21 cellular contexts compared by ENCODE assay signal in the genomic region with DNA sequence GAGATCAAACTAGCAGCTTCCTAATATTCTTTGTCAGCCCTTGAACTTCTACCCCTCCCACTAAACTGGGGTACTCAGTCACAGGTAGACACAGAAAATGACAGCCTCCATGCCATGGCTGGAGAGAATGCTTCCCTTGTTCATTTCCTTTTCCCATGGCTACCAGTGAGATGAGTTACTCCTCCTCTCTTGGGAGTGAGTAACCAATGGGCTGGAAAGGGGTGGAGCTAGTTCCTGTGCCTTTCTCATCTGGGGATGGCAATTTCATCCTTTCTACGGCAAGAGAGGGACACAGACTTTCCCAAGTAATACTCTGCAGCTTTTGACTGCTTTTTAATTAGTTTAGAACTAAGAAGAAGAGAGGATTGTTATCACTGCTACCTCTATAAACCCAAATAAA.
DNase-seq lines count a peak whose midpoint lies in the region; TF ChIP-seq lines count a peak whose summit lies in the region.
"Had no signal": no experiment of that assay in that cellular context is flagged by ENCODE, and none has a peak within 500 bp of the region (broad histone marks: within the 10 kb centered on the region; RNA-seq: fewer than 3 reads in every experiment).

No MANE protein-coding gene starts in this region.

- DNase-seq in COLO829 (ENCODE audit: low spot score) (peak; percentile 50), H9 (peak; percentile 45), amniotic epithelial cell (ENCODE audit: low read depth) (peak; percentile 20), left kidney (ENCODE audit: low read depth, low spot score) (peak; percentile 55), cardiac septum (ENCODE audit: low spot score) (no peak), NCI-H748 (lab: John Stamatoyannopoulos, UW; ENCODE audit: unreplicated experiment) (no peak)
- DNase-seq in activated CD4-positive, CD25-positive, alpha-beta regulatory T cell treated with anti-CD3 and anti-CD28 coated beads, Interleukin-2, amount 50 U/mL, for 72 hours = no peak
- DNase-seq in effector CD4-positive, alpha-beta T cell = no peak
- DNase-seq: activated CD4-positive, alpha-beta T cell treated with anti-CD3 and anti-CD28 coated beads for 36 hours; activated CD8-positive, alpha-beta memory T cell treated with anti-CD3 and anti-CD28 coated beads, Interleukin-2, amount 50 U/mL, for 4 hours; activated gamma-delta T cell treated with Interleukin-2 at 50 U/mL for 16 hours; amygdala; C1 segment of cervical spinal cord; DMS153; midbrain; NCI-H187; NCI-H446; PC-9; retina had no signal

- no peaks in the 10 kb centered on the region for H4K20me1 ChIP-seq in H9 (ENCODE audit: control insufficient read depth, insufficient read depth, insufficient read length)

- H3K27me3 Mint-ChIP-seq in H9 (ENCODE audit: low read depth) = no peaks in the 10 kb centered on the region
- H3K27me3 Mint-ChIP-seq: activated CD4-positive, alpha-beta T cell treated with anti-CD3 and anti-CD28 coated beads for 36 hours; stimulated activated memory B cell treated with anti-CD40 and anti-IgM and Interleukin-4, amounts not matched to agents 10 μg/mL and 1 μg/mL and 100 μg/mL, for 72 hours had no signal

- H2BK15ac ChIP-seq in H9 (ENCODE audit: low read depth, low read length) = no peak overlapping the region

- no peak overlapping the region for H2BK20ac ChIP-seq in H9 (ENCODE audit: low read depth, low read length, poor library complexity, severe bottlenecking)

- WGBS in H9 (ENCODE audit: extremely low coverage, insufficient read length, low lambda C conversion rate) = no CpG with 5 or more reads among the region's 1 CpG

- no peak overlapping the region for H3K27ac ChIP-seq in H9 (ENCODE audit: insufficient read length, low read depth, low read length)
- H3K27ac ChIP-seq: PC-9, thoracic aorta had no signal

- no peak overlapping the region for H4K5ac ChIP-seq in H9 (ENCODE audit: insufficient read length, low read depth, low read length)

- no peaks in the 10 kb centered on the region for H3K27me3 ChIP-seq in H9 (ENCODE audit: insufficient read depth, low read length)

- no peak overlapping the region for H4K91ac ChIP-seq in H9 (ENCODE audit: insufficient read length, low read depth, low read length)

- intact Hi-C loops in cardiac septum (cut with DNase I) = no loop called here

- no peaks in the 10 kb centered on the region; the same call in 1 of the 2 replicates for H3K4me1 ChIP-seq in H9 (ENCODE audit: insufficient read depth, low read length)

- H3K23ac ChIP-seq in H9 (ENCODE audit: insufficient read length, low read depth, low read length) = no peak overlapping the region

- H3K56ac ChIP-seq in H9 (ENCODE audit: insufficient read length, low read depth, low read length) = no peak overlapping the region

- no peak overlapping the region for H2AK5ac ChIP-seq in H9 (ENCODE audit: insufficient read length, low read length)

- H4K8ac ChIP-seq in H9 (replicated peaks; ENCODE audit: insufficient read length, low read depth, low read length) = no peak overlapping the region

- no peak overlapping the region for H2AFZ ChIP-seq in H9 (ENCODE audit: low read length)
- H2AFZ ChIP-seq: PC-9 had no signal

- H2BK120ac ChIP-seq in H9 (ENCODE audit: low read depth, low read length, poor library complexity, severe bottlenecking) = no peak overlapping the region

- H3K4me1 Mint-ChIP-seq in H9 = peaks cover 5 to 8% of the 10 kb centered on the region in 2 experiments; a peak in 3 of 4 replicates
- H3K4me1 Mint-ChIP-seq: activated CD4-positive, alpha-beta T cell treated with anti-CD3 and anti-CD28 coated beads for 36 hours; stimulated activated memory B cell treated with anti-CD40 and anti-IgM and Interleukin-4, amounts not matched to agents 10 μg/mL and 1 μg/mL and 100 μg/mL, for 72 hours had no signal

- no peak overlapping the region for H3K4me3 Mint-ChIP-seq in H9
- H3K4me3 Mint-ChIP-seq: activated CD4-positive, alpha-beta T cell treated with anti-CD3 and anti-CD28 coated beads for 36 hours; stimulated activated memory B cell treated with anti-CD40 and anti-IgM and Interleukin-4, amounts not matched to agents 10 μg/mL and 1 μg/mL and 100 μg/mL, for 72 hours had no signal

- H3K4ac ChIP-seq in H9 (ENCODE audit: low read depth, low read length) = no peak overlapping the region

- no peaks in the 10 kb centered on the region for H3K9me3 ChIP-seq in H9 (ENCODE audit: control insufficient read depth, low read depth, low read length)
- H3K9me3 ChIP-seq: thoracic aorta had no signal

- no peaks in the 10 kb centered on the region for H3K79me1 ChIP-seq in H9 (ENCODE audit: insufficient read depth, low read depth, low read length, poor library complexity, severe bottlenecking)

- H3K9ac ChIP-seq in H9 (ENCODE audit: extremely low read depth, insufficient read length, low read length) = no peak overlapping the region

- no peak overlapping the region for H2BK12ac ChIP-seq in H9 (ENCODE audit: insufficient read length, low read depth, low read length)

- no peak overlapping the region for H3K14ac ChIP-seq in H9 (ENCODE audit: insufficient read depth, low read length)

- H2BK5ac ChIP-seq in H9 (ENCODE audit: insufficient read length, low read length) = no peak overlapping the region

- H3K23me2 ChIP-seq in H9 (ENCODE audit: insufficient read length, low read depth, low read length, poor library complexity, severe bottlenecking) = no peaks in the 10 kb centered on the region

- no peak overlapping the region for H3K4me2 ChIP-seq in H9 (ENCODE audit: insufficient read depth, insufficient read length, low read length)
- H3K4me2 ChIP-seq: PC-9 had no signal

- H3K36me3 Mint-ChIP-seq in H9 (ENCODE audit: insufficient read depth in 1 of 3, low read depth in 3 of 3) = no peaks in the 10 kb centered on the region
- H3K36me3 Mint-ChIP-seq: stimulated activated memory B cell treated with anti-CD40 and anti-IgM and Interleukin-4, amounts not matched to agents 10 μg/mL and 1 μg/mL and 100 μg/mL, for 72 hours had no signal

- H3K27ac Mint-ChIP-seq in H9 = no peak overlapping the region
- H3K27ac Mint-ChIP-seq: activated CD4-positive, alpha-beta T cell treated with anti-CD3 and anti-CD28 coated beads for 36 hours; stimulated activated memory B cell treated with anti-CD40 and anti-IgM and Interleukin-4, amounts not matched to agents 10 μg/mL and 1 μg/mL and 100 μg/mL, for 72 hours had no signal

- H3T11ph ChIP-seq in H9 (ENCODE audit: low read length) = no peak overlapping the region

- H3K18ac ChIP-seq in H9 (ENCODE audit: insufficient read length, low read depth, low read length) = no peak overlapping the region

- no peaks in the 10 kb centered on the region for H3K9me3 Mint-ChIP-seq in H9

- no peaks in the 10 kb centered on the region for H3K79me2 ChIP-seq in H9 (ENCODE audit: insufficient read depth, low read length)

- TF ChIP-seq CTCF in H9 (conservative IDR thresholded peaks at IDR 0.05) = no peak

Comparison
In these comparisons a context has a peak if more than half of its experiments do, and no peak if none do; other contexts are left out.
1. DNase-seq: peak in COLO829 (single experiment), H9 (single experiment), amniotic epithelial cell (single experiment) and left kidney (single experiment); none in cardiac septum (single experiment), NCI-H748 (single experiment), activated CD4-positive, CD25-positive, alpha-beta regulatory T cell treated with anti-CD3 and anti-CD28 coated beads, Interleukin-2, amount 50 U/mL, for 72 hours (single experiment) and effector CD4-positive, alpha-beta T cell (single experiment).